In the genomic region with DNA sequence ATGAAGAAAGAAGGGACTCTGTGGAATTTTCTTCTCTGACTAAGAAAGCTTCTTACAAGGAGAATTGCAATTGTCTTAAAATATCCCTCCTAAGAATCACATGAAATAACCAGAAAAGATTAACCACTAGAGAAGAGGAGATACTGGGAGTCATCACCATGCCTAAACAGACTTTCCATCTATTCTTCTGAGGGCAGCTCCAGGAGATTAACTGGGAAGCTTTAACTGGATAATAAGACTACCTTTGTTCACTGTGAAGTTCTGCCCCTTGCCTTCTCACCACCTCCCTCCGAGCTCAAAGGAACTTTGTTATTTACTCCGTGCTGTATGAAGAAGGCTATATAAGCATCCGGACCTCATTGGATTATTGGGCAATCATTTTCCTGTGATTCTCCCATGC, we compare ENCODE assay signal across 19 cellular contexts. TPM values are rescaled to one million over a fixed set of nuclear protein-coding genes. Genes with fewer than 3 reads are reported as not detected.
"Had no signal": no experiment of that assay in that cellular context is flagged by ENCODE, and none has a peak within 500 bp of the region (broad histone marks: within the 10 kb centered on the region; RNA-seq: fewer than 3 reads in every experiment).

No MANE protein-coding gene starts in this region.

- H2AFZ ChIP-seq: hepatocyte had no signal

- H3K27ac Mint-ChIP-seq: dendritic cell treated with granulocyte-macrophage colony-stimulating factor and Interleukin-4, amounts not matched to agents 40 ng/mL and 50 ng/mL, for 4 days; naive thymus-derived CD4-positive, alpha-beta T cell; nephron progenitor cell; type B pancreatic cell had no signal

- H3K36me3 ChIP-seq: neutrophil, thyroid gland, uterus had no signal

- H3K36me3 Mint-ChIP-seq: type B pancreatic cell had no signal

- H3K4me1 ChIP-seq: psoas muscle had no signal

- H3K27me3 ChIP-seq: hepatocyte, neutrophil, thyroid gland, uterus had no signal

- DNase-seq: foreskin keratinocyte; head of caudate nucleus; kidney; left colon; naive thymus-derived CD4-positive, alpha-beta T cell; nephron progenitor cell; psoas muscle; retina; stimulated activated CD4-positive, alpha-beta T cell treated with anti-CD3 and anti-CD28 coated beads, Interleukin-2, amount 100 ng/mL, for 24 hours; stimulated activated CD4-positive, alpha-beta T cell treated with anti-CD3 and anti-CD28 coated beads, Interleukin-4, amount 100 ng/mL, for 4 hours; stimulated activated naive CD4-positive, alpha-beta T cell; thyroid gland; uterus had no signal

- H3K4me2 ChIP-seq: hepatocyte had no signal

- H3K79me2 ChIP-seq: hepatocyte had no signal

- H3K27me3 Mint-ChIP-seq: dendritic cell treated with granulocyte-macrophage colony-stimulating factor and Interleukin-4, amounts not matched to agents 40 ng/mL and 50 ng/mL, for 4 days; type B pancreatic cell had no signal

- H3K27ac ChIP-seq: foreskin keratinocyte, hepatocyte, neutrophil, psoas muscle, thyroid gland, uterus had no signal

- H3K4me3 ChIP-seq: hepatocyte, psoas muscle, thyroid gland, uterus had no signal

- ATAC-seq: foreskin keratinocyte; left colon; naive thymus-derived CD4-positive, alpha-beta T cell; psoas muscle; sciatic nerve had no signal

- H3K9me3 ChIP-seq: neutrophil, psoas muscle, thyroid gland, uterus had no signal

- H3K4me1 Mint-ChIP-seq: nephron progenitor cell had no signal

- H3K9me3 Mint-ChIP-seq: dendritic cell treated with granulocyte-macrophage colony-stimulating factor and Interleukin-4, amounts not matched to agents 40 ng/mL and 50 ng/mL, for 4 days; nephron progenitor cell; type B pancreatic cell had no signal

- H3K4me3 Mint-ChIP-seq: dendritic cell treated with granulocyte-macrophage colony-stimulating factor and Interleukin-4, amounts not matched to agents 40 ng/mL and 50 ng/mL, for 4 days; naive thymus-derived CD4-positive, alpha-beta T cell; nephron progenitor cell; type B pancreatic cell had no signal

RNA-seq across cellular contexts. Expression of a gene that starts 24.5 kb away (rescaled TPM):
- total RNA-seq: left colon; naive thymus-derived CD4-positive, alpha-beta T cell; psoas muscle; sciatic nerve; skeletal muscle tissue had no signal
- polyA plus RNA-seq: foreskin keratinocyte; naive thymus-derived CD4-positive, alpha-beta T cell had no signal
